1 cellular context compared by ENCODE assay signal in genomic region chr2:128291844-128292598, GRCh38.
TF ChIP-seq lines count a peak whose summit lies in the region.

No MANE protein-coding gene starts in this region.

TF ChIP-seq in H1, 55 proteins besides CTCF, POLR2A, EP300 and RAD21:
- TF ChIP-seq ZNF274 (IDR thresholded peaks at IDR 0.05; ENCODE audit: borderline replicate concordance, extremely low read depth, low read length), result no peak
- no peak for TF ChIP-seq CREB1 (IDR thresholded peaks at IDR 0.05)
- no peak for TF ChIP-seq SIX5 (IDR thresholded peaks at IDR 0.05; ENCODE audit: low read depth, low read length)
- no peak for TF ChIP-seq HDAC6 (IDR thresholded peaks at IDR 0.05; ENCODE audit: low read depth, low read length)
- TF ChIP-seq RNF2 (IDR thresholded peaks at IDR 0.05; ENCODE audit: borderline replicate concordance, low read depth, low read length, missing control alignments, poor library complexity, severe bottlenecking), result no peak
- TF ChIP-seq KDM4A (IDR thresholded peaks at IDR 0.05; ENCODE audit: low read depth, low read length, severe bottlenecking), result no peak
